12 cellular contexts compared by ENCODE assay signal in genomic region chr5:14178671-14179211, GRCh38. TPM values are rescaled to one million over a fixed set of nuclear protein-coding genes. Genes with fewer than 3 reads are reported as not detected.
DNase-seq lines count a peak whose midpoint lies in the region; ATAC-seq and TF ChIP-seq lines count a peak whose summit lies in the region.
"Had no signal": no experiment of that assay in that cellular context is flagged by ENCODE, and none has a peak within 500 bp of the region (broad histone marks: within the 10 kb centered on the region; RNA-seq: fewer than 3 reads in every experiment).

No MANE protein-coding gene starts in this region.

- H3K4me3 ChIP-seq in Panc1 (ENCODE audit: low read depth in 2 of 2, low read length in 2 of 2) (peak overlapping the region in 1 of 2 experiments; percentile 6; a peak in 2 of 4 replicates), epithelial cell of esophagus (ENCODE audit: low read length) (no peak overlapping the region), OCI-LY7 (ENCODE audit: low read depth, low read length, poor library complexity, severe bottlenecking) (no peak overlapping the region)

- H3K36me3 ChIP-seq in Panc1 (ENCODE audit: control insufficient read depth, insufficient read depth, low read length) (no peaks in the 10 kb centered on the region; the same call in 1 of the 2 replicates), OCI-LY7 (ENCODE audit: insufficient read depth, low read length) (no peaks in the 10 kb centered on the region)

- peaks cover 62% of the 10 kb centered on the region for H3K4me1 Mint-ChIP-seq in neural crest cell

- H3K9me3 Mint-ChIP-seq in neural crest cell = no peaks in the 10 kb centered on the region
- H3K9me3 Mint-ChIP-seq: activated CD8-positive, alpha-beta T cell treated with anti-CD3 and anti-CD28 coated beads for 36 hours had no signal

- H3K36me3 Mint-ChIP-seq in neural crest cell (ENCODE audit: low read depth) = no peaks in the 10 kb centered on the region

- CTCF ChIA-PET in Panc1 (lab: Charles Lee) = interaction anchor here (0.6 kb wide), 1 partner anchor 23 kb away, joined by 3 read pairs; no protein-coding TSS in a partner anchor
- CTCF ChIA-PET in OCI-LY7 (lab: Charles Lee; ENCODE audit: unreplicated experiment) = no interaction called here

- no TSS peak for BruUV-seq in Panc1 (replicated peaks; lab: Mats Ljungman, UMichigan)
- no TSS peak for BruUV-seq in OCI-LY7 (replicated peaks; lab: Mats Ljungman, UMichigan)

- intact Hi-C loops in Panc1 (cut with micrococcal nuclease; ENCODE audit: unreplicated experiment) = no loop called here
- intact Hi-C loops in OCI-LY7 (cut with micrococcal nuclease; ENCODE audit: unreplicated experiment) = loop anchor here (10.0 kb wide), 1 partner anchor 486 kb away; the partner anchor contains the start of gene OTULIN

- DNase-seq in ELF-1 (ENCODE audit: low read depth, low spot score) = peak; percentile 92
- DNase-seq in Panc1 (ENCODE audit: low read depth, low spot score) = no peak
- DNase-seq in epithelial cell of esophagus (ENCODE audit: low read depth) = peak; percentile 65
- DNase-seq in neural crest cell (ENCODE audit: low read depth, low spot score) = no peak
- DNase-seq in OCI-LY7 (ENCODE audit: low spot score) = no peak
- DNase-seq in D341Med (ENCODE audit: low spot score) = no peak
- DNase-seq: activated CD8-positive, alpha-beta T cell treated with anti-CD3 and anti-CD28 coated beads for 36 hours; COR-L47; hippocampal formation; posterior cingulate gyrus had no signal

- H2AFZ ChIP-seq in OCI-LY7 (ENCODE audit: low read length) = no peak overlapping the region

- H3K4me3 Mint-ChIP-seq in neural crest cell = peak overlapping the region; percentile 13
- H3K4me3 Mint-ChIP-seq: activated CD8-positive, alpha-beta T cell treated with anti-CD3 and anti-CD28 coated beads for 36 hours had no signal

- in situ Hi-C loops in Panc1 (cut with HindIII; ENCODE audit: low pct_unique_long_range_greater_than_20kb, low sequenced_read_pairs) = loop anchor here (10.0 kb wide), 1 partner anchor 74 kb away; no protein-coding TSS in a partner anchor

- ATAC-seq in Panc1 (peak; percentile 53), HG03175 (IDR thresholded peaks at IDR 0.05; ENCODE audit: unreplicated experiment) (no peak), GM18907 (IDR thresholded peaks at IDR 0.05; ENCODE audit: unreplicated experiment) (no peak)
- ATAC-seq: activated CD8-positive, alpha-beta T cell treated with anti-CD3 and anti-CD28 coated beads for 36 hours had no signal

- H3K27ac ChIP-seq in Panc1 (ENCODE audit: low read length) (peak overlapping the region; percentile 99), OCI-LY7 (ENCODE audit: low read depth, low read length, poor library complexity, severe bottlenecking) (no peak overlapping the region)

- H3K4me2 ChIP-seq in OCI-LY7 (ENCODE audit: low read length) = no peak overlapping the region

- H3K79me2 ChIP-seq in OCI-LY7 (ENCODE audit: insufficient read depth, low read depth, low read length) = peaks cover 24% of the 10 kb centered on the region

- peak overlapping the region; percentile 72 for H3K27ac Mint-ChIP-seq in neural crest cell (ENCODE audit: unreplicated experiment)
- H3K27ac Mint-ChIP-seq: activated CD8-positive, alpha-beta T cell treated with anti-CD3 and anti-CD28 coated beads for 36 hours had no signal

- H3K9me2 ChIP-seq in OCI-LY7 (ENCODE audit: insufficient read depth, low read length) = no peaks in the 10 kb centered on the region

- TF ChIP-seq CTCF in Panc1 (IDR thresholded peaks at IDR 0.05) = no peak
- no peak for TF ChIP-seq CTCF in epithelial cell of esophagus (IDR thresholded peaks at IDR 0.05; ENCODE audit: insufficient read depth, low read depth, low read length, missing control alignments)
- TF ChIP-seq CTCF in neural crest cell (conservative IDR thresholded peaks at IDR 0.05) = no peak
- no peak for TF ChIP-seq CTCF in OCI-LY7 (conservative IDR thresholded peaks at IDR 0.05; ENCODE audit: low read length)

- POLR2A ChIA-PET in Panc1 (lab: Charles Lee) = interaction anchor here (0.6 to 0.7 kb wide), 2 partner anchors 20 to 94 kb away, joined by 3 to 5 read pairs; no protein-coding TSS in a partner anchor
- POLR2A ChIA-PET in OCI-LY7 (lab: Charles Lee) = interaction anchor here (0.9 to 1.1 kb wide), 2 partner anchors 11 to 21 kb away, joined by 3 to 5 read pairs; no protein-coding TSS in a partner anchor

- peaks cover 3% of the 10 kb centered on the region; the same call in 1 of the 2 replicates for H4K20me1 ChIP-seq in OCI-LY7 (ENCODE audit: insufficient read depth, low read length)

- no peaks in the 10 kb centered on the region for H3K27me3 Mint-ChIP-seq in neural crest cell (ENCODE audit: low read depth)

- no peaks in the 10 kb centered on the region for H3K27me3 ChIP-seq in Panc1 (ENCODE audit: control insufficient read depth, insufficient read depth, low read length)

- no peaks in the 10 kb centered on the region for H3K9me3 ChIP-seq in Panc1 (ENCODE audit: control insufficient read depth, insufficient read depth, low read depth, low read length)
- H3K9me3 ChIP-seq in OCI-LY7 (ENCODE audit: low read length) = no peaks in the 10 kb centered on the region

- H3K4me1 ChIP-seq in Panc1 (ENCODE audit: control insufficient read depth, insufficient read depth, low read length) (peaks cover 94% of the 10 kb centered on the region), OCI-LY7 (ENCODE audit: insufficient read depth, low read length, poor library complexity, severe bottlenecking) (peaks cover 11% of the 10 kb centered on the region)

RNA-seq across cellular contexts. Expression of gene TRIO, which starts 35.6 kb away (rescaled TPM):
- 349 TPM for total RNA-seq in Panc1 (2021; ENCODE audit: unreplicated experiment)
- 213 TPM for polyA plus RNA-seq in Panc1 (2012; ENCODE audit: insufficient read length)
- 124 and 134 TPM in 2 replicates for total RNA-seq in neural crest cell
- total RNA-seq in OCI-LY7 (2014; rRNA removed; shearing (Covaris generic)) = 29.3 and 35.8 TPM in 2 replicates
- total RNA-seq in OCI-LY7 (2022) = 55.1 and 69.4 TPM in 2 replicates

Comparison
In these comparisons a context has a peak if more than half of its experiments do, and no peak if none do; other contexts are left out.
1. DNase-seq: peak in ELF-1 (single experiment) and epithelial cell of esophagus (single experiment); none in Panc1 (single experiment), neural crest cell (single experiment), OCI-LY7 (single experiment) and D341Med (single experiment).